Comparison of ENCODE assay signal across 12 cellular contexts in the genomic region with DNA sequence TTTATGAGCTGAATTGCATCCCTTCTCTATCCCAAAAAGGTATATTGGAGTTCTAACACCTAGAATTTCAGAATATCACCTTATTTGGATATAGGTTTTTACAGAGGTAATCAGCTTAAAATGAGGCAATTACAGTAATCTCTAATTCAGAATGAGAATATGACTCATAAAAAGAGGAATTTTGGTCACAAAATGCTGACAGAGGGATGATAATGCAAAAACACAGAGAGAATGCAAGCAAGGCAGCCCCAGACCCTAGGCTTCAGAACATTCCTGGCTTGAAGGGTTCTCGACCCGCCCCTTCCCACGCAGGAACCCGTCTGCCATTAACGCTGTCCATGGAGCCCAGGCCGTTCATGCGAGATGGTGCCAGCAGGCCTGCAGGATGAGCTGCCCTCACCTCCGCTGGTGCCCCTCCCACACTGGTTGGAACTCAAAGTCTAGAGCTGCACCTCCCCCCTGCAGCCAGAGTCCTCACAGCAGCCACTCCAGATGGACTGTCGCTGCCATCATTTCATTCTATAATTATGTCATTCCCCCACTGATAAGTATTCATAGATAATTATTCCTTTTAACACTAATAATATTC.
A peak's percentile ranks its signal among the peaks of the same experiment; 100 is the strongest.
DNase-seq lines count a peak whose midpoint lies in the region; ATAC-seq lines count a peak whose summit lies in the region.
"Had no signal": no experiment of that assay in that cellular context is flagged by ENCODE, and none has a peak within 500 bp of the region (broad histone marks: within the 10 kb centered on the region; RNA-seq: fewer than 3 reads in every experiment).

No MANE protein-coding gene starts in this region.

- no peak overlapping the region for H3K27ac ChIP-seq in SJCRH30
- H3K27ac ChIP-seq: C4-2B, dorsolateral prefrontal cortex had no signal

- H3K4me1 ChIP-seq in SJCRH30: no peaks in the 10 kb centered on the region

- no peak overlapping the region for H3K4me3 Mint-ChIP-seq in activated T-cell treated with anti-CD3 and anti-CD28 coated beads, Interleukin-2, amount 50 U/mL, for 24 hours
- H3K4me3 Mint-ChIP-seq in activated naive CD8-positive, alpha-beta T cell treated with anti-CD3 and anti-CD28 coated beads, Interleukin-2, amount 50 U/mL, for 24 hours: no peak overlapping the region

- H3K9me3 ChIP-seq in SJCRH30 (replicated peaks): no peaks in the 10 kb centered on the region

- no peaks in the 10 kb centered on the region for H3K27me3 ChIP-seq in SJCRH30
- H3K27me3 ChIP-seq: dorsolateral prefrontal cortex had no signal

- peaks cover 4% of the 10 kb centered on the region for H3K9me3 Mint-ChIP-seq in activated T-cell treated with anti-CD3 and anti-CD28 coated beads, Interleukin-2, amount 50 U/mL, for 24 hours
- no peaks in the 10 kb centered on the region for H3K9me3 Mint-ChIP-seq in activated naive CD8-positive, alpha-beta T cell treated with anti-CD3 and anti-CD28 coated beads, Interleukin-2, amount 50 U/mL, for 24 hours

- H3K27ac Mint-ChIP-seq in activated T-cell treated with anti-CD3 and anti-CD28 coated beads, Interleukin-2, amount 50 U/mL, for 24 hours: peak overlapping the region; percentile 88
- H3K27ac Mint-ChIP-seq in activated naive CD8-positive, alpha-beta T cell treated with anti-CD3 and anti-CD28 coated beads, Interleukin-2, amount 50 U/mL, for 24 hours: peak overlapping the region; percentile 64

- peak; percentile 66 for ATAC-seq in HG03108 (IDR thresholded peaks at IDR 0.05; ENCODE audit: unreplicated experiment)
- peak; percentile 49 for ATAC-seq in activated naive CD8-positive, alpha-beta T cell treated with anti-CD3 and anti-CD28 coated beads, Interleukin-2, amount 50 U/mL, for 24 hours
- no peak for ATAC-seq in GM21390 (IDR thresholded peaks at IDR 0.05; ENCODE audit: unreplicated experiment)
- no peak for ATAC-seq in GM19452 (IDR thresholded peaks at IDR 0.05; ENCODE audit: unreplicated experiment)
- ATAC-seq: left lobe of liver had no signal

- H3K36me3 Mint-ChIP-seq in activated T-cell treated with anti-CD3 and anti-CD28 coated beads, Interleukin-2, amount 50 U/mL, for 24 hours (ENCODE audit: low read depth): no peaks in the 10 kb centered on the region
- H3K36me3 Mint-ChIP-seq in activated naive CD8-positive, alpha-beta T cell treated with anti-CD3 and anti-CD28 coated beads, Interleukin-2, amount 50 U/mL, for 24 hours (ENCODE audit: low read depth): no peaks in the 10 kb centered on the region

- H3K4me3 ChIP-seq in SJCRH30: no peak overlapping the region
- H3K4me3 ChIP-seq: dorsolateral prefrontal cortex had no signal

- H3K4me1 Mint-ChIP-seq in activated T-cell treated with anti-CD3 and anti-CD28 coated beads, Interleukin-2, amount 50 U/mL, for 24 hours (ENCODE audit: low read depth): peaks cover 33% of the 10 kb centered on the region
- peaks cover 19% of the 10 kb centered on the region for H3K4me1 Mint-ChIP-seq in activated naive CD8-positive, alpha-beta T cell treated with anti-CD3 and anti-CD28 coated beads, Interleukin-2, amount 50 U/mL, for 24 hours

- H3K27me3 Mint-ChIP-seq in activated T-cell treated with anti-CD3 and anti-CD28 coated beads, Interleukin-2, amount 50 U/mL, for 24 hours: no peaks in the 10 kb centered on the region
- no peaks in the 10 kb centered on the region for H3K27me3 Mint-ChIP-seq in activated naive CD8-positive, alpha-beta T cell treated with anti-CD3 and anti-CD28 coated beads, Interleukin-2, amount 50 U/mL, for 24 hours

- H3K36me3 ChIP-seq in SJCRH30: no peaks in the 10 kb centered on the region

- DNase-seq in activated T-cell treated with anti-CD3 and anti-CD28 coated beads, Interleukin-2, amount 50 U/mL, for 24 hours: peak; percentile 55
- no peak for DNase-seq in activated T-cell treated with anti-CD3 and anti-CD28 coated beads, Interleukin-2, amount 50 U/mL, for 1 hour
- peak; percentile 2 for DNase-seq in activated naive CD8-positive, alpha-beta T cell treated with anti-CD3 and anti-CD28 coated beads, Interleukin-2, amount 50 U/mL, for 24 hours
- DNase-seq in stimulated activated CD8-positive, alpha-beta memory T cell treated with anti-CD3 and anti-CD28 coated beads, Interleukin-4, amount 100 ng/mL, for 48 hours: peak; percentile 29
- no peak for DNase-seq in SJCRH30
- DNase-seq: NCI-H1105 had no signal

Comparison
In these comparisons a context has a peak if more than half of its experiments do, and no peak if none do; other contexts are left out.
1. DNase-seq: peak in activated T-cell treated with anti-CD3 and anti-CD28 coated beads, Interleukin-2, amount 50 U/mL, for 24 hours (single experiment), activated naive CD8-positive, alpha-beta T cell treated with anti-CD3 and anti-CD28 coated beads, Interleukin-2, amount 50 U/mL, for 24 hours (single experiment) and stimulated activated CD8-positive, alpha-beta memory T cell treated with anti-CD3 and anti-CD28 coated beads, Interleukin-4, amount 100 ng/mL, for 48 hours (single experiment); none in activated T-cell treated with anti-CD3 and anti-CD28 coated beads, Interleukin-2, amount 50 U/mL, for 1 hour (single experiment) and SJCRH30 (0 of 2).
2. ATAC-seq: peak in HG03108 (single experiment) and activated naive CD8-positive, alpha-beta T cell treated with anti-CD3 and anti-CD28 coated beads, Interleukin-2, amount 50 U/mL, for 24 hours (single experiment); none in GM21390 (single experiment) and GM19452 (single experiment).